Comparison of ENCODE assay signal across 9 cellular contexts in the genomic region with DNA sequence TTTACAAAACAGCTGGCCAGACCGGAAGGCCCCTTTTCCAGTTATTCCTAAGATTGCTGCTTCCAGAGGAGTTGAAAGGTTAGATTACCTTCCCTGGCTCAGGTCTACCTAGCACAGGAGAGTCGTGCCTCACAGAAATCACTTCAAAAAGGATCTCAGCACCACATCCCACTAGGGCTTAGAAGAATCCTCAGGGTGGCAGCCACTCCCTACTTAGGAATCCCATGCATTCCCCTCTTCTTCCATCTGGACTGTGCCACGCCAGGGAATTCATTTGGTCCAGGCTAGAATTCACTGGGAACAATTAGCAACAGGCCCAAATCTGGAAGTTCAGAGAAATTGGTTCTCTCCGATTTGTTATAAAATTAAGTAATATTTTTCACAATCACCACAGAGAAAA.
A peak's percentile ranks its signal among the peaks of the same experiment; 100 is the strongest.
DNase-seq lines count a peak whose midpoint lies in the region; ATAC-seq and TF ChIP-seq lines count a peak whose summit lies in the region.
"Had no signal": no experiment of that assay in that cellular context is flagged by ENCODE, and none has a peak within 500 bp of the region (broad histone marks: within the 10 kb centered on the region; RNA-seq: fewer than 3 reads in every experiment).

No MANE protein-coding gene starts in this region.

- H3K36me3 ChIP-seq in ACC112 (ENCODE audit: insufficient read depth, low read length) (no peaks in the 10 kb centered on the region), muscle layer of duodenum (ENCODE audit: control insufficient read depth in 1 of 2, insufficient read depth in 2 of 2, low read length in 2 of 2) (peaks cover 0 to 12% of the 10 kb centered on the region in 2 donors), ovary (no peaks in the 10 kb centered on the region)

- H3K9me3 ChIP-seq in muscle layer of duodenum (ENCODE audit: control insufficient read depth in 1 of 2, low read length in 2 of 2) (no peaks in the 10 kb centered on the region), ovary (no peaks in the 10 kb centered on the region)

- peaks cover 1% of the 10 kb centered on the region for H3K36me3 Mint-ChIP-seq in chondrocyte (ENCODE audit: low read depth)

- peak overlapping the region; percentile 98 for H3K27ac Mint-ChIP-seq in chondrocyte (ENCODE audit: unreplicated experiment)

- H3K79me2 ChIP-seq in ACC112 (ENCODE audit: control insufficient read depth, insufficient read depth, low read length, unreplicated experiment): peaks cover 15% of the 10 kb centered on the region

- peak overlapping the region; percentile 21 for H3K4me3 Mint-ChIP-seq in chondrocyte (ENCODE audit: unreplicated experiment)

- TF ChIP-seq CTCF in chondrocyte (IDR thresholded peaks at IDR 0.05): no peak
- no peak for TF ChIP-seq CTCF in ovary (IDR thresholded peaks at IDR 0.05)

- H3K4me3 ChIP-seq in ACC112 (ENCODE audit: low read depth, low read length) (peak overlapping the region; percentile 83), muscle layer of duodenum (ENCODE audit: low read depth in 1 of 2, low read length in 2 of 2) (no peak overlapping the region), ovary (no peak overlapping the region)

- H3K4me1 Mint-ChIP-seq in chondrocyte (ENCODE audit: low read depth): peaks cover 51% of the 10 kb centered on the region

- H3K4me1 ChIP-seq in ACC112 (ENCODE audit: control insufficient read depth, insufficient read depth, low read length, unreplicated experiment): peaks cover 37% of the 10 kb centered on the region
- H3K4me1 ChIP-seq in muscle layer of duodenum (ENCODE audit: control insufficient read depth in 1 of 2, insufficient read depth in 2 of 2, low read length in 2 of 2): peaks cover 0 to 19% of the 10 kb centered on the region in 2 donors
- peaks cover 3% of the 10 kb centered on the region for H3K4me1 ChIP-seq in ovary (ENCODE audit: insufficient read depth)

- TF ChIP-seq EP300 in ovary (IDR thresholded peaks at IDR 0.05): no peak

- no peaks in the 10 kb centered on the region for H3K27me3 Mint-ChIP-seq in chondrocyte (ENCODE audit: low read depth)

- no peak for ATAC-seq in stimulated activated naive CD8-positive, alpha-beta T cell treated with anti-CD3 and anti-CD28 coated beads, Interleukin-15, Interleukin-2, amounts not matched to agents 100 U/mL and 50 U/mL, for 24 hours

- intact Hi-C loops in ovary (cut with DNase I): loop anchor here in 1 of 4 donors (5.0 kb wide), 1 partner anchor 35 kb away; no protein-coding TSS in a partner anchor

- no peaks in the 10 kb centered on the region for H3K9me3 Mint-ChIP-seq in chondrocyte (ENCODE audit: low read depth)

- H2AFZ ChIP-seq in ACC112 (ENCODE audit: low read length, unreplicated experiment): peak overlapping the region; percentile 5

- H3K27ac ChIP-seq in ACC112 (ENCODE audit: low read depth, low read length) (peak overlapping the region; percentile 74), muscle layer of duodenum (ENCODE audit: low read length) (peak overlapping the region; percentile 83), ovary (peak overlapping the region in 1 of 2 donors; percentile 65)

- H3K27me3 ChIP-seq in ACC112 (ENCODE audit: insufficient read depth, low read length): no peaks in the 10 kb centered on the region
- no peaks in the 10 kb centered on the region for H3K27me3 ChIP-seq in muscle layer of duodenum (ENCODE audit: low read depth, low read length)
- H3K27me3 ChIP-seq in ovary: no peaks in the 10 kb centered on the region

- DNase-seq in HT1080 (ENCODE audit: low read depth) (peak; percentile 63), chondrocyte (ENCODE audit: low spot score) (no peak), ovary (no peak), OCI-M1 (lab: John Stamatoyannopoulos, UW) (no peak)
- no peak for DNase-seq in activated CD8-positive, alpha-beta memory T cell treated with anti-CD3 and anti-CD28 coated beads, Interleukin-2, amount 50 U/mL, for 4 hours
- no peak for DNase-seq in stimulated activated naive CD8-positive, alpha-beta T cell treated with anti-CD3 and anti-CD28 coated beads, Interleukin-15, Interleukin-2, amounts not matched to agents 100 U/mL and 50 U/mL, for 24 hours
- DNase-seq: activated naive CD4-positive, alpha-beta T cell treated with Interleukin-2 at 50 U/mL for 16 hours had no signal

- TF ChIP-seq POLR2A in ovary (IDR thresholded peaks at IDR 0.05): no peak

- WGBS in ovary, 3 donors: 69 to 73% (median 69%) methylated on average over 4 of the region's 4 CpGs
